Comparison of ENCODE assay signal across 23 cellular contexts in genomic region chr9:93822229-93822628, GRCh38.
DNase-seq lines count a peak whose midpoint lies in the region; ATAC-seq, FAIRE-seq and TF ChIP-seq lines count a peak whose summit lies in the region.
"Had no signal": no experiment of that assay in that cellular context is flagged by ENCODE, and none has a peak within 500 bp of the region (broad histone marks: within the 10 kb centered on the region; RNA-seq: fewer than 3 reads in every experiment).

No MANE protein-coding gene starts in this region.

- TF ChIP-seq EP300 in SK-N-SH (IDR thresholded peaks at IDR 0.05; ENCODE audit: borderline replicate concordance in 1 of 2, low read depth in 1 of 2, low read length in 1 of 2), result no peak

- peak; percentile 1 for DNase-seq in SK-N-SH
- DNase-seq in D341Med (ENCODE audit: low spot score), result peak; percentile 1
- no peak for DNase-seq in bronchial epithelial cell (ENCODE audit: low read depth)
- peak; percentile 65 for DNase-seq in osteoblast (ENCODE audit: insufficient read length, low spot score, missing footprints)
- no peak for DNase-seq in T-helper 17 cell
- no peak for DNase-seq in activated CD4-positive, CD25-positive, alpha-beta regulatory T cell treated with anti-CD3 and anti-CD28 coated beads, Interleukin-2, amount 50 U/mL, for 72 hours
- no peak for DNase-seq in nephron progenitor cell
- DNase-seq: Calu3; CD8-positive, alpha-beta T cell; DMS 273 treated with DMSO at 0.1 percent for 48 hours; DMS53; DND-41; EL; GOT3; H9 had no signal

- H3K27ac ChIP-seq in SK-N-SH (ENCODE audit: low read depth in 2 of 2, low read length in 1 of 2) (no peak overlapping the region), osteoblast (ENCODE audit: low read depth, low read length) (no peak overlapping the region)
- H3K27ac ChIP-seq: 22Rv1; A549; BLaER1 treated with 17β-estradiol and CSF1 and Interleukin-3, amounts not matched to agents 10 nM and 100 nM had no signal

- H3K27ac Mint-ChIP-seq in T-helper 17 cell, result no peak overlapping the region
- H3K27ac Mint-ChIP-seq in nephron progenitor cell, result no peak overlapping the region
- H3K27ac Mint-ChIP-seq: B cell; CD8-positive, alpha-beta T cell; H9; IgD-negative memory B cell had no signal

- H3K9me2 ChIP-seq in SK-N-SH, result no peaks in the 10 kb centered on the region

- H3K4me1 ChIP-seq in SK-N-SH (ENCODE audit: control insufficient read depth in 1 of 2, insufficient read depth in 2 of 2, low read depth in 1 of 2, low read length in 1 of 2) (no peaks in the 10 kb centered on the region), osteoblast (ENCODE audit: insufficient read depth, low read length) (no peaks in the 10 kb centered on the region)
- H3K4me1 ChIP-seq: BLaER1 treated with 17β-estradiol and CSF1 and Interleukin-3, amounts not matched to agents 10 nM and 100 nM had no signal

- peaks cover 74% of the 10 kb centered on the region for H3K27me3 Mint-ChIP-seq in T-helper 17 cell
- H3K27me3 Mint-ChIP-seq in nephron progenitor cell (ENCODE audit: low read depth, poor library complexity), result peaks cover 70% of the 10 kb centered on the region

- H3K4me3 Mint-ChIP-seq in T-helper 17 cell (no peak overlapping the region), nephron progenitor cell (no peak overlapping the region)
- H3K4me3 Mint-ChIP-seq: B cell; CD8-positive, alpha-beta T cell; H9; IgD-negative memory B cell had no signal

- WGBS in SK-N-SH (ENCODE audit: low lambda C conversion rate), result 19% methylated on average over 6 of the region's 6 CpGs

- ATAC-seq in SK-N-SH treated with all-trans-retinoic acid at 6 μM for 48 hours (no peak), T-helper 17 cell (no peak)
- ATAC-seq: A549; CD8-positive, alpha-beta T cell; HepG2 had no signal

- H3K36me3 Mint-ChIP-seq in T-helper 17 cell (ENCODE audit: low read depth) (peaks cover 13% of the 10 kb centered on the region), nephron progenitor cell (ENCODE audit: low read depth) (no peaks in the 10 kb centered on the region)
- H3K36me3 Mint-ChIP-seq: CD8-positive, alpha-beta T cell; IgD-negative memory B cell had no signal

- H3F3A ChIP-seq in SK-N-SH (replicated peaks; ENCODE audit: insufficient read depth), result no peaks in the 10 kb centered on the region

- CTCF ChIA-PET in SK-N-SH (lab: Yijun Ruan, JAX), result no interaction called here

- no peak for TF ChIP-seq CTCF in SK-N-SH (IDR thresholded peaks at IDR 0.05)
- no peak for TF ChIP-seq CTCF in bronchial epithelial cell (IDR thresholded peaks at IDR 0.05; ENCODE audit: insufficient read depth, low read length, severe bottlenecking)
- TF ChIP-seq CTCF in osteoblast (IDR thresholded peaks at IDR 0.05; ENCODE audit: extremely low read depth, low read depth, low read length), result no peak
- no peak for TF ChIP-seq CTCF in nephron progenitor cell (IDR thresholded peaks at IDR 0.05)

- H3K79me2 ChIP-seq in SK-N-SH (ENCODE audit: insufficient read depth), result no peaks in the 10 kb centered on the region
- H3K79me2 ChIP-seq in osteoblast (ENCODE audit: insufficient read depth, low read length), result no peaks in the 10 kb centered on the region

- H3K4me1 Mint-ChIP-seq in T-helper 17 cell (peaks cover 12% of the 10 kb centered on the region), nephron progenitor cell (peaks cover 12% of the 10 kb centered on the region)

- TF ChIP-seq RAD21 in SK-N-SH (IDR thresholded peaks at IDR 0.05; ENCODE audit: low read length), result no peak

- POLR2A ChIA-PET in SK-N-SH (lab: Yijun Ruan, JAX), result no interaction called here

- H3K36me3 ChIP-seq in SK-N-SH (replicated peaks in 1 of 2; ENCODE audit: control insufficient read depth in 1 of 2, insufficient read depth in 2 of 2, low read length in 1 of 2), result no peaks in the 10 kb centered on the region
- no peaks in the 10 kb centered on the region for H3K36me3 ChIP-seq in bronchial epithelial cell (ENCODE audit: control insufficient read depth, insufficient read depth, low read length)
- no peaks in the 10 kb centered on the region for H3K36me3 ChIP-seq in osteoblast (ENCODE audit: insufficient read depth, low read length)
- H3K36me3 ChIP-seq: BLaER1 treated with 17β-estradiol and CSF1 and Interleukin-3, amounts not matched to agents 10 nM and 100 nM had no signal

- FAIRE-seq in bronchial epithelial cell (lab: Jason Lieb, UNC), result peak; percentile 13
- FAIRE-seq: A549, GM12892, HepG2 had no signal

- H3K27me3 ChIP-seq in SK-N-SH (ENCODE audit: insufficient read depth) (no peaks in the 10 kb centered on the region), bronchial epithelial cell (ENCODE audit: control insufficient read depth, insufficient read depth, low read length) (no peaks in the 10 kb centered on the region), osteoblast (ENCODE audit: insufficient read depth, low read length) (no peaks in the 10 kb centered on the region)
- H3K27me3 ChIP-seq: BLaER1 treated with 17β-estradiol and CSF1 and Interleukin-3, amounts not matched to agents 10 nM and 100 nM had no signal

- no peaks in the 10 kb centered on the region for H3K9me3 ChIP-seq in SK-N-SH
- H3K9me3 ChIP-seq in osteoblast (ENCODE audit: low read depth, low read length), result no peaks in the 10 kb centered on the region
- H3K9me3 ChIP-seq in T-helper 17 cell (ENCODE audit: control insufficient read depth, low read length, poor library complexity, severe bottlenecking), result no peaks in the 10 kb centered on the region

- H2AFZ ChIP-seq in SK-N-SH (ENCODE audit: low read depth), result no peak overlapping the region
- H2AFZ ChIP-seq in osteoblast (ENCODE audit: low read length), result no peak overlapping the region

- H4K20me1 ChIP-seq in SK-N-SH (ENCODE audit: insufficient read depth), result no peaks in the 10 kb centered on the region
- no peaks in the 10 kb centered on the region for H4K20me1 ChIP-seq in osteoblast (ENCODE audit: insufficient read depth, low read length)
- H4K20me1 ChIP-seq: BLaER1 treated with 17β-estradiol and CSF1 and Interleukin-3, amounts not matched to agents 10 nM and 100 nM had no signal

- H3K9ac ChIP-seq in SK-N-SH, result no peak overlapping the region
- H3K9ac ChIP-seq: BLaER1 treated with 17β-estradiol and CSF1 and Interleukin-3, amounts not matched to agents 10 nM and 100 nM had no signal

- H3K9me3 Mint-ChIP-seq in nephron progenitor cell, result peaks cover 18% of the 10 kb centered on the region
- H3K9me3 Mint-ChIP-seq: CD8-positive, alpha-beta T cell had no signal

- H3K4me3 ChIP-seq in SK-N-SH (ENCODE audit: low read depth in 2 of 2, low read length in 1 of 2) (no peak overlapping the region), bronchial epithelial cell (ENCODE audit: low read depth, low read length) (no peak overlapping the region), osteoblast (ENCODE audit: insufficient read depth, low read length) (no peak overlapping the region)
- H3K4me3 ChIP-seq: A549; BLaER1 treated with 17β-estradiol and CSF1 and Interleukin-3, amounts not matched to agents 10 nM and 100 nM had no signal

- H3K4me2 ChIP-seq in SK-N-SH (no peak overlapping the region), osteoblast (ENCODE audit: insufficient read depth, low read length) (no peak overlapping the region)
- H3K4me2 ChIP-seq: A549; BLaER1 treated with 17β-estradiol and CSF1 and Interleukin-3, amounts not matched to agents 10 nM and 100 nM had no signal

TF ChIP-seq in SK-N-SH, 30 proteins besides CTCF, POLR2A, EP300 and RAD21 (continues in another document):
- TF ChIP-seq RCOR1 (IDR thresholded peaks at IDR 0.05; ENCODE audit: low read length) (no peak), PBX3 (IDR thresholded peaks at IDR 0.05) (no peak)

TF ChIP-seq in SK-N-SH treated with all-trans-retinoic acid at 6 μM for 48 hours, 23 proteins besides CTCF, POLR2A, EP300 and RAD21 (continues in another document):
- TF ChIP-seq TSHZ2 (CRISPR knock-in tag; IDR thresholded peaks at IDR 0.05) (no peak), ZNF70 (CRISPR knock-in tag; IDR thresholded peaks at IDR 0.05) (no peak), OSR1 (CRISPR knock-in tag; IDR thresholded peaks at IDR 0.05) (no peak), ZC3H10 (CRISPR knock-in tag; IDR thresholded peaks at IDR 0.05) (no peak), ARNTL (CRISPR knock-in tag; IDR thresholded peaks at IDR 0.05; ENCODE audit: borderline replicate concordance, low read depth) (no peak), RARB (CRISPR knock-in tag; IDR thresholded peaks at IDR 0.05) (no peak), TCF4 (CRISPR knock-in tag; IDR thresholded peaks at IDR 0.05; ENCODE audit: borderline replicate concordance) (no peak), ZNF8 (CRISPR knock-in tag; IDR thresholded peaks at IDR 0.05) (no peak), BACH2 (CRISPR knock-in tag; IDR thresholded peaks at IDR 0.05; ENCODE audit: borderline replicate concordance) (no peak), CSDC2 (CRISPR knock-in tag; IDR thresholded peaks at IDR 0.05) (no peak)

Comparison
In these comparisons a context has a peak if more than half of its experiments do, and no peak if none do; other contexts are left out.
1. DNase-seq: peak in SK-N-SH (single experiment), D341Med (single experiment) and osteoblast (single experiment); none in bronchial epithelial cell (single experiment), T-helper 17 cell (0 of 3), activated CD4-positive, CD25-positive, alpha-beta regulatory T cell treated with anti-CD3 and anti-CD28 coated beads, Interleukin-2, amount 50 U/mL, for 72 hours (single experiment) and nephron progenitor cell (single experiment).